Comparison of ENCODE assay signal across 11 cellular contexts in genomic region chr9:131434673-131435072, GRCh38.
"Had no signal": no experiment of that assay in that cellular context is flagged by ENCODE, and none has a peak within 500 bp of the region (broad histone marks: within the 10 kb centered on the region; RNA-seq: fewer than 3 reads in every experiment).

No MANE protein-coding gene starts in this region.

- H3K27me3 ChIP-seq: ascending aorta, heart right ventricle, tibial nerve, vagina had no signal

- H3K27me3 Mint-ChIP-seq: activated naive CD8-positive, alpha-beta T cell treated with anti-CD3 and anti-CD28 coated beads, Interleukin-2, amount 50 U/mL, for 24 hours; T-cell had no signal

- H3K9me3 Mint-ChIP-seq: activated naive CD8-positive, alpha-beta T cell treated with anti-CD3 and anti-CD28 coated beads, Interleukin-2, amount 50 U/mL, for 24 hours; nephron progenitor cell; T-cell had no signal

- H3K4me3 ChIP-seq: ascending aorta, heart right ventricle, tibial nerve, vagina had no signal

- H3K4me3 Mint-ChIP-seq: activated naive CD8-positive, alpha-beta T cell treated with anti-CD3 and anti-CD28 coated beads, Interleukin-2, amount 50 U/mL, for 24 hours; nephron progenitor cell; T-cell had no signal

- DNase-seq: activated CD4-positive, alpha-beta T cell treated with anti-CD3 and anti-CD28 coated beads for 4 hours; activated naive CD8-positive, alpha-beta T cell treated with anti-CD3 and anti-CD28 coated beads, Interleukin-2, amount 50 U/mL, for 24 hours; foreskin melanocyte; heart right ventricle; nephron progenitor cell; T-cell; WERI-Rb-1 had no signal

- H3K9me3 ChIP-seq: ascending aorta, heart right ventricle, tibial nerve, vagina had no signal

- H3K27ac ChIP-seq: ascending aorta, tibial nerve, vagina, WERI-Rb-1 had no signal

- ATAC-seq: activated naive CD8-positive, alpha-beta T cell treated with anti-CD3 and anti-CD28 coated beads, Interleukin-2, amount 50 U/mL, for 24 hours; heart right ventricle; T-cell had no signal

- FAIRE-seq: islet of Langerhans had no signal
